Comparison of ENCODE assay signal across 11 cellular contexts in genomic region chr10:59536151-59536550, GRCh38.
DNase-seq lines count a peak whose midpoint lies in the region; ATAC-seq, FAIRE-seq and TF ChIP-seq lines count a peak whose summit lies in the region.
"Had no signal": no experiment of that assay in that cellular context is flagged by ENCODE, and none has a peak within 500 bp of the region (broad histone marks: within the 10 kb centered on the region; RNA-seq: fewer than 3 reads in every experiment).

No MANE protein-coding gene starts in this region.

- no peaks in the 10 kb centered on the region for H4K20me1 ChIP-seq in fibroblast of lung (ENCODE audit: control insufficient read depth, extremely low read depth, insufficient read depth, low read length)

- ATAC-seq in omental fat pad (ENCODE audit: low FRiP score) (peak; percentile 95), HG03097 (IDR thresholded peaks at IDR 0.05; ENCODE audit: low FRiP score, unreplicated experiment) (no peak), HG03045 (IDR thresholded peaks at IDR 0.05; ENCODE audit: unreplicated experiment) (no peak)
- no peak for ATAC-seq in CD8-positive, alpha-beta T cell

- no peak overlapping the region for H3K4me3 Mint-ChIP-seq in CD8-positive, alpha-beta T cell
- H3K4me3 Mint-ChIP-seq: activated naive CD8-positive, alpha-beta T cell treated with anti-CD3 and anti-CD28 coated beads, Interleukin-2, amount 10 ng/mL, durations not matched to agents 7 days and 5 days; naive B cell; T-helper 1 cell treated with Interleukin-12 subunit alpha and Interleukin-12 subunit beta and Interleukin-4 antibody, amounts not matched to agents 30 μg/mL and 1 μg/mL, for 36 hours had no signal

- no peaks in the 10 kb centered on the region for H3K4me1 Mint-ChIP-seq in CD8-positive, alpha-beta T cell (ENCODE audit: low read depth)
- H3K4me1 Mint-ChIP-seq: naive B cell had no signal

- no peaks in the 10 kb centered on the region for H3K79me2 ChIP-seq in fibroblast of lung (ENCODE audit: control insufficient read depth, insufficient read depth, low read length)

- H3K36me3 Mint-ChIP-seq in CD8-positive, alpha-beta T cell, result no peaks in the 10 kb centered on the region
- H3K36me3 Mint-ChIP-seq: activated naive CD8-positive, alpha-beta T cell treated with anti-CD3 and anti-CD28 coated beads, Interleukin-2, amount 10 ng/mL, durations not matched to agents 7 days and 5 days; naive B cell had no signal

- FAIRE-seq in RCC 7860 (lab: Jason Lieb, UNC), result no peak

- no peaks in the 10 kb centered on the region for H3K27me3 Mint-ChIP-seq in CD8-positive, alpha-beta T cell (ENCODE audit: low read depth)
- H3K27me3 Mint-ChIP-seq: activated naive CD8-positive, alpha-beta T cell treated with anti-CD3 and anti-CD28 coated beads, Interleukin-2, amount 10 ng/mL, durations not matched to agents 7 days and 5 days had no signal

- H3K9me3 Mint-ChIP-seq in CD8-positive, alpha-beta T cell, result peaks cover 2% of the 10 kb centered on the region

- POLR2A ChIA-PET in CD8-positive, alpha-beta T cell (lab: Charles Lee), result no interaction called here

- peak overlapping the region; percentile 78 for H3K4me2 ChIP-seq in fibroblast of lung (ENCODE audit: extremely low read depth, insufficient read depth, low read length)

- no peaks in the 10 kb centered on the region for H3K27me3 ChIP-seq in fibroblast of lung (ENCODE audit: control insufficient read depth, insufficient read depth, low read length)
- no peaks in the 10 kb centered on the region for H3K27me3 ChIP-seq in CD8-positive, alpha-beta T cell (ENCODE audit: insufficient read depth, low read length)

- no peak overlapping the region for H3K27ac Mint-ChIP-seq in CD8-positive, alpha-beta T cell
- H3K27ac Mint-ChIP-seq: activated naive CD8-positive, alpha-beta T cell treated with anti-CD3 and anti-CD28 coated beads, Interleukin-2, amount 10 ng/mL, durations not matched to agents 7 days and 5 days; T-helper 1 cell treated with Interleukin-12 subunit alpha and Interleukin-12 subunit beta and Interleukin-4 antibody, amounts not matched to agents 30 μg/mL and 1 μg/mL, for 36 hours had no signal

- H3K36me3 ChIP-seq in fibroblast of lung (ENCODE audit: control insufficient read depth, insufficient read depth, low read length), result no peaks in the 10 kb centered on the region
- H3K36me3 ChIP-seq in CD8-positive, alpha-beta T cell (ENCODE audit: insufficient read depth, low read length), result no peaks in the 10 kb centered on the region

- peaks cover 9% of the 10 kb centered on the region for H3K4me1 ChIP-seq in fibroblast of lung (ENCODE audit: control insufficient read depth, extremely low read depth, insufficient read depth, low read length)
- H3K4me1 ChIP-seq in CD8-positive, alpha-beta T cell (ENCODE audit: insufficient read depth, low read length), result no peaks in the 10 kb centered on the region

- H3K9me3 ChIP-seq in fibroblast of lung (ENCODE audit: control insufficient read depth, insufficient read depth, low read depth, low read length), result no peaks in the 10 kb centered on the region
- H3K9me3 ChIP-seq in CD8-positive, alpha-beta T cell (ENCODE audit: low read length), result no peaks in the 10 kb centered on the region

- H2AFZ ChIP-seq in fibroblast of lung (ENCODE audit: low read length), result no peak overlapping the region

- CTCF ChIA-PET in CD8-positive, alpha-beta T cell (lab: Charles Lee), result no interaction called here

- H3K27ac ChIP-seq in C4-2B, result peak overlapping the region; percentile 31; the same call in 1 of the 2 replicates
- H3K27ac ChIP-seq in fibroblast of lung (ENCODE audit: insufficient read depth, low read length), result peak overlapping the region; percentile 77
- H3K27ac ChIP-seq in CD8-positive, alpha-beta T cell (ENCODE audit: low read depth, low read length), result no peak overlapping the region

- intact Hi-C loops in CD8-positive, alpha-beta T cell (cut with DNase I, micrococcal nuclease), result no loop called here

- no peak overlapping the region for H3K9ac ChIP-seq in fibroblast of lung (ENCODE audit: insufficient read depth, low read length)

- TF ChIP-seq CTCF in C4-2B (conservative IDR thresholded peaks at IDR 0.05), result no peak
- TF ChIP-seq CTCF in fibroblast of lung (conservative IDR thresholded peaks at IDR 0.05 in 1 of 2, IDR thresholded peaks at IDR 0.05 in 1 of 2; ENCODE audit: low read depth in 1 of 2, low read length in 2 of 2), result no peak
- TF ChIP-seq CTCF in omental fat pad (IDR thresholded peaks at IDR 0.05), result no peak
- TF ChIP-seq CTCF in CD8-positive, alpha-beta T cell (IDR thresholded peaks at IDR 0.05), result no peak

- peak; percentile 16 for DNase-seq in RCC 7860 (ENCODE audit: low spot score)
- peak; percentile 87 to 95 for DNase-seq in fibroblast of lung (ENCODE audit: low read depth in 2 of 2)
- DNase-seq in omental fat pad (ENCODE audit: low spot score), result no peak
- DNase-seq in NCI-H1930 (lab: John Stamatoyannopoulos, UW), result no peak
- DNase-seq in CD8-positive, alpha-beta T cell, result no peak
- DNase-seq: activated naive CD8-positive, alpha-beta T cell treated with anti-CD3 and anti-CD28 coated beads, Interleukin-2, amount 10 ng/mL, durations not matched to agents 7 days and 5 days; naive B cell had no signal

- no peak overlapping the region for H3K4me3 ChIP-seq in fibroblast of lung (replicated peaks in 1 of 4; ENCODE audit: control extremely low read depth in 1 of 4, insufficient read depth in 1 of 4, low read depth in 3 of 4, low read length in 4 of 4)
- no peak overlapping the region for H3K4me3 ChIP-seq in CD8-positive, alpha-beta T cell (ENCODE audit: low read depth, low read length)

Comparison
In these comparisons a context has a peak if more than half of its experiments do, and no peak if none do; other contexts are left out.
1. DNase-seq: peak in RCC 7860 (single experiment) and fibroblast of lung (2 of 2); none in omental fat pad (single experiment), NCI-H1930 (0 of 2) and CD8-positive, alpha-beta T cell (0 of 7).